ENCODE assay signal across 1 cellular context in the genomic region with DNA sequence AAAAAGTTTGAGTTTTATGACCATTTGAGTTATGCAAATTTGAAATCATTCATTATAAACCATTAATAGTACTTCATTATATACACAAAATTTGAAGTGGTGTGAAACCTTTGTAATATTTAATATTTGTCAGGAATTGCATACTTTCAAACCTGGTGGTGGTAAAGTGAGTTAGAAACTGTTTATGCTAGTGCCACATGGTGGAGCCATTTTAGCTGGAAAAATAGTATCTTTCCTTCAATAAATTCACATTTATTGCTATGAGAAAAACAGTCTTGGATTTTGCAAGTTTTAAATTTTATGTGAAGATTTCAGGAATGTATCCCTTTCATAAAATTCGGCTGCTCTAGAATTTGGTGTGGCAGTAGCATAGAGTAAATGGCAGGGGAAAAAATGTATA.
TF ChIP-seq lines count a peak whose summit lies in the region.

No MANE protein-coding gene starts in this region.

TF ChIP-seq in A549, 52 proteins besides CTCF, POLR2A, EP300 and RAD21 (continued from another document):
- TF ChIP-seq, protein P1, sequence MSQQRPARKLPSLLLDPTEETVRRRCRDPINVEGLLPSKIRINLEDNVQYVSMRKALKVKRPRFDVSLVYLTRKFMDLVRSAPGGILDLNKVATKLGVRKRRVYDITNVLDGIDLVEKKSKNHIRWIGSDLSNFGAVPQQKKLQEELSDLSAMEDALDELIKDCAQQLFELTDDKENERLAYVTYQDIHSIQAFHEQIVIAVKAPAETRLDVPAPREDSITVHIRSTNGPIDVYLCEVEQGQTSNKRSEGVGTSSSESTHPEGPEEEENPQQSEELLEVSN (IDR thresholded peaks at IDR 0.05; ENCODE audit: borderline replicate concordance, low read depth) = no peak
